1 cellular context compared by ENCODE assay signal in the genomic region with DNA sequence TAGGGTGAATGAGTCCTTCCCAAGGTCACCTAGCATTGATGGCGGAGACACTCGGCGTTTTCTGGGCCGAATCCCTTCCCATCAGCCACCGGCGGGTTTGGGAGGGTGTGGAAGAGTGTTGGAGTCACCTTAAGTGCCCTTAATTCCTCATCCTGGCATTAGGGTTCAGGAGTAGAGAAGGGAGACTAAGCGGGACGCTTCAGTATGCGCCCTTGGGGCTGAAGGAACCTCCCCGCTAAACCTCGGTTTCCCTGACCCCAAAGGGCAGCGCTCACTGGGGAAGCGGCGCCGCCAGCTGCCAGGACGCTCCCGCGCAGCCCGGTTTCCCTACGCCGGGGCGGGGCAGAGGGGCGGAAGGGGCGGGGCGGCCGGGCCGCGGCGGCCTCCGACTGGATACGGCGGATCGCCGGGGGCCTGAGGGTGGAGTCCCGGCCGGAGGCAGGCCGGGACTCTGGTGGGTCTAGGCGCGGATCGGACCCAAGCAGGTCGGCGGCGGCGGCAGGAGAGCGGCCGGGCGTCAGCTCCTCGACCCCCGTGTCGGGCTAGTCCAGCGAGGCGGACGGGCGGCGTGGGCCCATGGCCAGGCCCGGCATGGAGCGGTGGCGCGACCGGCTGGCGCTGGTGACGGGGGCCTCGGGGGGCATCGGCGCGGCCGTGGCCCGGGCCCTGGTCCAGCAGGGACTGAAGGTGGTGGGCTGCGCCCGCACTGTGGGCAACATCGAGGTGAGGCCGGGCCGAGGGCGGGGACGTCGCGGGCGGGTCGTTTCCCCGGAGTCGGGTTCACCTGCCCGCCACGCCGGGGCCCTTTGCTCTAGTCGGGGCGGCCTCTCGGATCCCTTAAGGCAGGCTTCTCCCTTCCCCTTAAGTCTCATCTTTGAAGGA.
A peak's percentile ranks its signal among the peaks of the same experiment; 100 is the strongest.
TF ChIP-seq lines count a peak whose summit lies in the region.

A gene with protein sequence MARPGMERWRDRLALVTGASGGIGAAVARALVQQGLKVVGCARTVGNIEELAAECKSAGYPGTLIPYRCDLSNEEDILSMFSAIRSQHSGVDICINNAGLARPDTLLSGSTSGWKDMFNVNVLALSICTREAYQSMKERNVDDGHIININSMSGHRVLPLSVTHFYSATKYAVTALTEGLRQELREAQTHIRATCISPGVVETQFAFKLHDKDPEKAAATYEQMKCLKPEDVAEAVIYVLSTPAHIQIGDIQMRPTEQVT (plus strand): TSS at position 446 of the 882 bp plus-strand sequence. CDS start 131 bp downstream, at position 577.

TF ChIP-seq in HepG2, 621 proteins besides CTCF, POLR2A, EP300 and RAD21 (continued from another document and continues in another):
- TF ChIP-seq, protein P1, sequence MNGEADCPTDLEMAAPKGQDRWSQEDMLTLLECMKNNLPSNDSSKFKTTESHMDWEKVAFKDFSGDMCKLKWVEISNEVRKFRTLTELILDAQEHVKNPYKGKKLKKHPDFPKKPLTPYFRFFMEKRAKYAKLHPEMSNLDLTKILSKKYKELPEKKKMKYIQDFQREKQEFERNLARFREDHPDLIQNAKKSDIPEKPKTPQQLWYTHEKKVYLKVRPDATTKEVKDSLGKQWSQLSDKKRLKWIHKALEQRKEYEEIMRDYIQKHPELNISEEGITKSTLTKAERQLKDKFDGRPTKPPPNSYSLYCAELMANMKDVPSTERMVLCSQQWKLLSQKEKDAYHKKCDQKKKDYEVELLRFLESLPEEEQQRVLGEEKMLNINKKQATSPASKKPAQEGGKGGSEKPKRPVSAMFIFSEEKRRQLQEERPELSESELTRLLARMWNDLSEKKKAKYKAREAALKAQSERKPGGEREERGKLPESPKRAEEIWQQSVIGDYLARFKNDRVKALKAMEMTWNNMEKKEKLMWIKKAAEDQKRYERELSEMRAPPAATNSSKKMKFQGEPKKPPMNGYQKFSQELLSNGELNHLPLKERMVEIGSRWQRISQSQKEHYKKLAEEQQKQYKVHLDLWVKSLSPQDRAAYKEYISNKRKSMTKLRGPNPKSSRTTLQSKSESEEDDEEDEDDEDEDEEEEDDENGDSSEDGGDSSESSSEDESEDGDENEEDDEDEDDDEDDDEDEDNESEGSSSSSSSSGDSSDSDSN (CRISPR knock-in tag; IDR thresholded peaks at IDR 0.05) = 0 out of 2 replicates have a peak, but pooled peaks have one; percentile 8
- TF ChIP-seq, protein P2, sequence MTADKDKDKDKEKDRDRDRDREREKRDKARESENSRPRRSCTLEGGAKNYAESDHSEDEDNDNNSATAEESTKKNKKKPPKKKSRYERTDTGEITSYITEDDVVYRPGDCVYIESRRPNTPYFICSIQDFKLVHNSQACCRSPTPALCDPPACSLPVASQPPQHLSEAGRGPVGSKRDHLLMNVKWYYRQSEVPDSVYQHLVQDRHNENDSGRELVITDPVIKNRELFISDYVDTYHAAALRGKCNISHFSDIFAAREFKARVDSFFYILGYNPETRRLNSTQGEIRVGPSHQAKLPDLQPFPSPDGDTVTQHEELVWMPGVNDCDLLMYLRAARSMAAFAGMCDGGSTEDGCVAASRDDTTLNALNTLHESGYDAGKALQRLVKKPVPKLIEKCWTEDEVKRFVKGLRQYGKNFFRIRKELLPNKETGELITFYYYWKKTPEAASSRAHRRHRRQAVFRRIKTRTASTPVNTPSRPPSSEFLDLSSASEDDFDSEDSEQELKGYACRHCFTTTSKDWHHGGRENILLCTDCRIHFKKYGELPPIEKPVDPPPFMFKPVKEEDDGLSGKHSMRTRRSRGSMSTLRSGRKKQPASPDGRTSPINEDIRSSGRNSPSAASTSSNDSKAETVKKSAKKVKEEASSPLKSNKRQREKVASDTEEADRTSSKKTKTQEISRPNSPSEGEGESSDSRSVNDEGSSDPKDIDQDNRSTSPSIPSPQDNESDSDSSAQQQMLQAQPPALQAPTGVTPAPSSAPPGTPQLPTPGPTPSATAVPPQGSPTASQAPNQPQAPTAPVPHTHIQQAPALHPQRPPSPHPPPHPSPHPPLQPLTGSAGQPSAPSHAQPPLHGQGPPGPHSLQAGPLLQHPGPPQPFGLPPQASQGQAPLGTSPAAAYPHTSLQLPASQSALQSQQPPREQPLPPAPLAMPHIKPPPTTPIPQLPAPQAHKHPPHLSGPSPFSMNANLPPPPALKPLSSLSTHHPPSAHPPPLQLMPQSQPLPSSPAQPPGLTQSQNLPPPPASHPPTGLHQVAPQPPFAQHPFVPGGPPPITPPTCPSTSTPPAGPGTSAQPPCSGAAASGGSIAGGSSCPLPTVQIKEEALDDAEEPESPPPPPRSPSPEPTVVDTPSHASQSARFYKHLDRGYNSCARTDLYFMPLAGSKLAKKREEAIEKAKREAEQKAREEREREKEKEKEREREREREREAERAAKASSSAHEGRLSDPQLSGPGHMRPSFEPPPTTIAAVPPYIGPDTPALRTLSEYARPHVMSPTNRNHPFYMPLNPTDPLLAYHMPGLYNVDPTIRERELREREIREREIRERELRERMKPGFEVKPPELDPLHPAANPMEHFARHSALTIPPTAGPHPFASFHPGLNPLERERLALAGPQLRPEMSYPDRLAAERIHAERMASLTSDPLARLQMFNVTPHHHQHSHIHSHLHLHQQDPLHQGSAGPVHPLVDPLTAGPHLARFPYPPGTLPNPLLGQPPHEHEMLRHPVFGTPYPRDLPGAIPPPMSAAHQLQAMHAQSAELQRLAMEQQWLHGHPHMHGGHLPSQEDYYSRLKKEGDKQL (CRISPR knock-in tag; IDR thresholded peaks at IDR 0.05; ENCODE audit: low read depth) = no peak
- no peak for TF ChIP-seq EHMT2 (IDR thresholded peaks at IDR 0.05; ENCODE audit: borderline replicate concordance, low read depth, low read length)
- peak; percentile 32; the same call in 1 of the 2 replicates for TF ChIP-seq GATAD1 (CRISPR knock-in tag; IDR thresholded peaks at IDR 0.05)
- no peak for TF ChIP-seq ZNF557 (CRISPR knock-in tag; IDR thresholded peaks at IDR 0.05)
- no peak for TF ChIP-seq ARHGAP35 (CRISPR knock-in tag; IDR thresholded peaks at IDR 0.05; ENCODE audit: borderline replicate concordance)
- TF ChIP-seq ZNF431 (CRISPR knock-in tag; IDR thresholded peaks at IDR 0.05; ENCODE audit: borderline replicate concordance, low read depth) = no peak
- TF ChIP-seq HDAC2 (CRISPR knock-in tag; IDR thresholded peaks at IDR 0.05) = 0 out of 2 replicates have a peak, but pooled peaks have one; percentile 3
- no peak for TF ChIP-seq DPF2 (CRISPR knock-in tag; IDR thresholded peaks at IDR 0.05; ENCODE audit: borderline replicate concordance, low read depth)
- TF ChIP-seq, protein P3, sequence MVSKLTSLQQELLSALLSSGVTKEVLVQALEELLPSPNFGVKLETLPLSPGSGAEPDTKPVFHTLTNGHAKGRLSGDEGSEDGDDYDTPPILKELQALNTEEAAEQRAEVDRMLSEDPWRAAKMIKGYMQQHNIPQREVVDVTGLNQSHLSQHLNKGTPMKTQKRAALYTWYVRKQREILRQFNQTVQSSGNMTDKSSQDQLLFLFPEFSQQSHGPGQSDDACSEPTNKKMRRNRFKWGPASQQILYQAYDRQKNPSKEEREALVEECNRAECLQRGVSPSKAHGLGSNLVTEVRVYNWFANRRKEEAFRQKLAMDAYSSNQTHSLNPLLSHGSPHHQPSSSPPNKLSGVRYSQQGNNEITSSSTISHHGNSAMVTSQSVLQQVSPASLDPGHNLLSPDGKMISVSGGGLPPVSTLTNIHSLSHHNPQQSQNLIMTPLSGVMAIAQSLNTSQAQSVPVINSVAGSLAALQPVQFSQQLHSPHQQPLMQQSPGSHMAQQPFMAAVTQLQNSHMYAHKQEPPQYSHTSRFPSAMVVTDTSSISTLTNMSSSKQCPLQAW (CRISPR knock-in tag; IDR thresholded peaks at IDR 0.05) = no peak
- TF ChIP-seq MTF1 (CRISPR knock-in tag; IDR thresholded peaks at IDR 0.05) = no peak
- TF ChIP-seq PAF1 (CRISPR knock-in tag; IDR thresholded peaks at IDR 0.05) = no peak
- peak; percentile 46; the same call in 1 of the 2 replicates for TF ChIP-seq ZNF547 (CRISPR knock-in tag; IDR thresholded peaks at IDR 0.05)
- TF ChIP-seq ETV5 (CRISPR knock-in tag; IDR thresholded peaks at IDR 0.05; ENCODE audit: borderline replicate concordance) = peak; percentile 20; the same call in 1 of the 2 replicates
- no peak for TF ChIP-seq ZNF282 (IDR thresholded peaks at IDR 0.05; ENCODE audit: partially characterized antibody)
- TF ChIP-seq PHF5A (CRISPR knock-in tag; IDR thresholded peaks at IDR 0.05; ENCODE audit: low read depth, unreplicated experiment) = no peak
- no peak for TF ChIP-seq ZNF572 (CRISPR knock-in tag; IDR thresholded peaks at IDR 0.05)
- no peak for TF ChIP-seq ZC3H13 (CRISPR knock-in tag; IDR thresholded peaks at IDR 0.05)
- no peak for TF ChIP-seq ZNF296 (CRISPR knock-in tag; conservative IDR thresholded peaks at IDR 0.05)
- TF ChIP-seq, protein P4, sequence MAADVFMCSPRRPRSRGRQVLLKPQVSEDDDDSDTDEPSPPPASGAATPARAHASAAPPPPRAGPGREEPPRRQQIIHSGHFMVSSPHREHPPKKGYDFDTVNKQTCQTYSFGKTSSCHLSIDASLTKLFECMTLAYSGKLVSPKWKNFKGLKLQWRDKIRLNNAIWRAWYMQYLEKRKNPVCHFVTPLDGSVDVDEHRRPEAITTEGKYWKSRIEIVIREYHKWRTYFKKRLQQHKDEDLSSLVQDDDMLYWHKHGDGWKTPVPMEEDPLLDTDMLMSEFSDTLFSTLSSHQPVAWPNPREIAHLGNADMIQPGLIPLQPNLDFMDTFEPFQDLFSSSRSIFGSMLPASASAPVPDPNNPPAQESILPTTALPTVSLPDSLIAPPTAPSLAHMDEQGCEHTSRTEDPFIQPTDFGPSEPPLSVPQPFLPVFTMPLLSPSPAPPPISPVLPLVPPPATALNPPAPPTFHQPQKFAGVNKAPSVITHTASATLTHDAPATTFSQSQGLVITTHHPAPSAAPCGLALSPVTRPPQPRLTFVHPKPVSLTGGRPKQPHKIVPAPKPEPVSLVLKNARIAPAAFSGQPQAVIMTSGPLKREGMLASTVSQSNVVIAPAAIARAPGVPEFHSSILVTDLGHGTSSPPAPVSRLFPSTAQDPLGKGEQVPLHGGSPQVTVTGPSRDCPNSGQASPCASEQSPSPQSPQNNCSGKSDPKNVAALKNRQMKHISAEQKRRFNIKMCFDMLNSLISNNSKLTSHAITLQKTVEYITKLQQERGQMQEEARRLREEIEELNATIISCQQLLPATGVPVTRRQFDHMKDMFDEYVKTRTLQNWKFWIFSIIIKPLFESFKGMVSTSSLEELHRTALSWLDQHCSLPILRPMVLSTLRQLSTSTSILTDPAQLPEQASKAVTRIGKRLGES (CRISPR knock-in tag; IDR thresholded peaks at IDR 0.05; ENCODE audit: borderline replicate concordance) = no peak
- TF ChIP-seq ZC3H4 (CRISPR knock-in tag; IDR thresholded peaks at IDR 0.05; ENCODE audit: borderline replicate concordance) = no peak
- TF ChIP-seq, protein P5, sequence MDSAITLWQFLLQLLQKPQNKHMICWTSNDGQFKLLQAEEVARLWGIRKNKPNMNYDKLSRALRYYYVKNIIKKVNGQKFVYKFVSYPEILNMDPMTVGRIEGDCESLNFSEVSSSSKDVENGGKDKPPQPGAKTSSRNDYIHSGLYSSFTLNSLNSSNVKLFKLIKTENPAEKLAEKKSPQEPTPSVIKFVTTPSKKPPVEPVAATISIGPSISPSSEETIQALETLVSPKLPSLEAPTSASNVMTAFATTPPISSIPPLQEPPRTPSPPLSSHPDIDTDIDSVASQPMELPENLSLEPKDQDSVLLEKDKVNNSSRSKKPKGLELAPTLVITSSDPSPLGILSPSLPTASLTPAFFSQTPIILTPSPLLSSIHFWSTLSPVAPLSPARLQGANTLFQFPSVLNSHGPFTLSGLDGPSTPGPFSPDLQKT (CRISPR knock-in tag; IDR thresholded peaks at IDR 0.05; ENCODE audit: borderline replicate concordance) = no peak
- TF ChIP-seq, protein P6, sequence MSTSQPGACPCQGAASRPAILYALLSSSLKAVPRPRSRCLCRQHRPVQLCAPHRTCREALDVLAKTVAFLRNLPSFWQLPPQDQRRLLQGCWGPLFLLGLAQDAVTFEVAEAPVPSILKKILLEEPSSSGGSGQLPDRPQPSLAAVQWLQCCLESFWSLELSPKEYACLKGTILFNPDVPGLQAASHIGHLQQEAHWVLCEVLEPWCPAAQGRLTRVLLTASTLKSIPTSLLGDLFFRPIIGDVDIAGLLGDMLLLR (CRISPR knock-in tag; IDR thresholded peaks at IDR 0.05) = no peak
- TF ChIP-seq ZFYVE20 (CRISPR knock-in tag; IDR thresholded peaks at IDR 0.05; ENCODE audit: borderline replicate concordance, low read depth) = 0 out of 2 replicates have a peak, but pooled peaks have one; percentile 34
- 0 out of 2 replicates have a peak, but pooled peaks have one; percentile 19 for TF ChIP-seq THAP11 (CRISPR knock-in tag; IDR thresholded peaks at IDR 0.05)
- TF ChIP-seq CREM (IDR thresholded peaks at IDR 0.05) = no peak
- TF ChIP-seq CREM (CRISPR knock-in tag; IDR thresholded peaks at IDR 0.05) = no peak
- TF ChIP-seq NRL (CRISPR knock-in tag; IDR thresholded peaks at IDR 0.05; ENCODE audit: borderline replicate concordance) = no peak
- TF ChIP-seq ZNF772 (CRISPR knock-in tag; IDR thresholded peaks at IDR 0.05) = no peak
- peak; percentile 88 for TF ChIP-seq GABPB1 (CRISPR knock-in tag; IDR thresholded peaks at IDR 0.05)
- no peak for TF ChIP-seq FOXM1 (CRISPR knock-in tag; IDR thresholded peaks at IDR 0.05)
- TF ChIP-seq ZNF317 (CRISPR knock-in tag; IDR thresholded peaks at IDR 0.05) = no peak
- TF ChIP-seq, protein P7, sequence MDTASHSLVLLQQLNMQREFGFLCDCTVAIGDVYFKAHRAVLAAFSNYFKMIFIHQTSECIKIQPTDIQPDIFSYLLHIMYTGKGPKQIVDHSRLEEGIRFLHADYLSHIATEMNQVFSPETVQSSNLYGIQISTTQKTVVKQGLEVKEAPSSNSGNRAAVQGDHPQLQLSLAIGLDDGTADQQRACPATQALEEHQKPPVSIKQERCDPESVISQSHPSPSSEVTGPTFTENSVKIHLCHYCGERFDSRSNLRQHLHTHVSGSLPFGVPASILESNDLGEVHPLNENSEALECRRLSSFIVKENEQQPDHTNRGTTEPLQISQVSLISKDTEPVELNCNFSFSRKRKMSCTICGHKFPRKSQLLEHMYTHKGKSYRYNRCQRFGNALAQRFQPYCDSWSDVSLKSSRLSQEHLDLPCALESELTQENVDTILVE (CRISPR knock-in tag; IDR thresholded peaks at IDR 0.05) = no peak
- TF ChIP-seq ZFP82 (CRISPR knock-in tag; IDR thresholded peaks at IDR 0.05; ENCODE audit: borderline replicate concordance) = no peak
- TF ChIP-seq PAX8 (CRISPR knock-in tag; IDR thresholded peaks at IDR 0.05; ENCODE audit: borderline replicate concordance) = peak; percentile 44; the same call in 1 of the 2 replicates
- TF ChIP-seq, protein P8, sequence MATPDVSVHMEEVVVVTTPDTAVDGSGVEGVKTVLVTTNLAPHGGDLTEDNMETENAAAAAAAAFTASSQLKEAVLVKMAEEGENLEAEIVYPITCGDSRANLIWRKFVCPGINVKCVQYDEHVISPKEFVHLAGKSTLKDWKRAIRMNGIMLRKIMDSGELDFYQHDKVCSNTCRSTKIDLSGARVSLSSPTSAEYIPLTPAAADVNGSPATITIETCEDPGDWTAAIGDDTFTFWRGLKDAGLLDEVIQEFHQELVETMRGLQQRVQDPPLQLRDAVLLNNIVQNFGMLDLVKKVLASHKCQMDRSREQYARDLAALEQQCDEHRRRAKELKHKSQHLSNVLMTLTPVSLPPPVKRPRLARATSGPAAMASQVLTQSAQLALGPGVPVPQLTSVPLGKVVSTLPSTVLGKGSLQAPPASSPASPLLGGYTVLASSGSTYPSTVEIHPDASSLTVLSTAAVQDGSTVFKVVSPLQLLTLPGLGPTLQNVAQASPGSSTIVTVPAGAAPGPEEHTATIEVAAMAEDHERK (CRISPR knock-in tag; IDR thresholded peaks at IDR 0.05; ENCODE audit: low read depth) = no peak
- TF ChIP-seq, protein P9, sequence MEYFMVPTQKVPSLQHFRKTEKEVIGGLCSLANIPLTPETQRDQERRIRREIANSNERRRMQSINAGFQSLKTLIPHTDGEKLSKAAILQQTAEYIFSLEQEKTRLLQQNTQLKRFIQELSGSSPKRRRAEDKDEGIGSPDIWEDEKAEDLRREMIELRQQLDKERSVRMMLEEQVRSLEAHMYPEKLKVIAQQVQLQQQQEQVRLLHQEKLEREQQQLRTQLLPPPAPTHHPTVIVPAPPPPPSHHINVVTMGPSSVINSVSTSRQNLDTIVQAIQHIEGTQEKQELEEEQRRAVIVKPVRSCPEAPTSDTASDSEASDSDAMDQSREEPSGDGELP (IDR thresholded peaks at IDR 0.05; ENCODE audit: borderline replicate concordance, low read depth) = peak; percentile 55; the same call in 1 of the 2 replicates
